1 cellular context compared by ENCODE assay signal in the genomic region with DNA sequence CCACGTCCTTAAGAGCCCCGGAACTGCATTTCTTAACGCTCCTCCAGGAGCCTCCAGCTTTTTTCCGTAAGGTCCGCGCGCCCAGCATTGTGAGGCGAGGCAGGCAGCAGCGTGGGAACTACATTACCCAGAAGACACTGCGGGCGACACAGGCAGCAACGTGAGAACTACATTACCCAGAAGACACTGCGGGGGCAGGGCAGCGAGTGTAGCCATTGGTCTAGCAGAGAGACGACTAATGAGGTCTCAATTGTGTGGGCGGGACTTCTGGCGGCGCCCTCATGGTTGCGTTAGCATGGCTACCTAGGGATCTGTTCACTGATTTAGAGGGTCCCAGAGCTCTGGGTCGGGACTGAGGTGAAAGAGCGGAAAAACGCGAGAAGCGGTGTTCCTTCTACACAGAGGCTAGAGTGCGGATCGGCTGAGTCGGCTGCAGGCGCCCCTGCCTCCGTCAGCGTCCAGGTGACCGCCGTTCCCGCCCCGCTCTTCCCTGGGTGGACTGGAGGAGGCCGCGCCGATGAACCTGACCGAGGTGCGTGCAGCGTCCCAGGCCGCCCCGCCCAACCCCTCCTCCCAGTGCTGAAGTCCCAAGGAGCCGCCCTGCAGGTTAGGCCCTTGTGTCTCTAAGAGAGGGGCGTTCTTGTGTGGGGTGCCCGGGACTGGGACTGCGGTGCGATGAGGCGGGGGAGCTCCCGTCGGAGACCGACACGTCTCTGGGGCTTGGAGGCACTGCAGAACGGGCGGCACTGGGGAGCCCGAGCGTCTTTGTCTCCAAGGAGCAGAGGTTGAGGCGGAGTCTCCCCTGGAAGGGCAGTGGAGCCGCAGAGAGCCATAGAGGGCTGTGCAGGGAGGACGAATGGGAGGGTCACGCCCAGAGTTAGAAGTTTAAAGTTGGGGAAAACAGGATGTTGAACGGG.
A peak's percentile ranks its signal among the peaks of the same experiment; 100 is the strongest.
TF ChIP-seq lines count a peak whose summit lies in the region.

TSS of gene ZNF749 (plus strand) at position 264 of the 917 bp plus-strand sequence. CDS start at position 518, 254 bp downstream.

TF ChIP-seq in HEK293, 187 proteins besides CTCF, POLR2A, EP300 and RAD21 (continued from another document and continues in another):
- no peak for TF ChIP-seq ZNF555 (tag by site-specific recombination; conservative IDR thresholded peaks at IDR 0.05)
- TF ChIP-seq, protein P1, sequence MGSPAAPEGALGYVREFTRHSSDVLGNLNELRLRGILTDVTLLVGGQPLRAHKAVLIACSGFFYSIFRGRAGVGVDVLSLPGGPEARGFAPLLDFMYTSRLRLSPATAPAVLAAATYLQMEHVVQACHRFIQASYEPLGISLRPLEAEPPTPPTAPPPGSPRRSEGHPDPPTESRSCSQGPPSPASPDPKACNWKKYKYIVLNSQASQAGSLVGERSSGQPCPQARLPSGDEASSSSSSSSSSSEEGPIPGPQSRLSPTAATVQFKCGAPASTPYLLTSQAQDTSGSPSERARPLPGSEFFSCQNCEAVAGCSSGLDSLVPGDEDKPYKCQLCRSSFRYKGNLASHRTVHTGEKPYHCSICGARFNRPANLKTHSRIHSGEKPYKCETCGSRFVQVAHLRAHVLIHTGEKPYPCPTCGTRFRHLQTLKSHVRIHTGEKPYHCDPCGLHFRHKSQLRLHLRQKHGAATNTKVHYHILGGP (tag by site-specific recombination; IDR thresholded peaks at IDR 0.05) = no peak
- no peak; the same call in 1 of the 2 replicates for TF ChIP-seq KLF16 (tag by site-specific recombination; IDR thresholded peaks at IDR 0.05)
- TF ChIP-seq, protein P2, sequence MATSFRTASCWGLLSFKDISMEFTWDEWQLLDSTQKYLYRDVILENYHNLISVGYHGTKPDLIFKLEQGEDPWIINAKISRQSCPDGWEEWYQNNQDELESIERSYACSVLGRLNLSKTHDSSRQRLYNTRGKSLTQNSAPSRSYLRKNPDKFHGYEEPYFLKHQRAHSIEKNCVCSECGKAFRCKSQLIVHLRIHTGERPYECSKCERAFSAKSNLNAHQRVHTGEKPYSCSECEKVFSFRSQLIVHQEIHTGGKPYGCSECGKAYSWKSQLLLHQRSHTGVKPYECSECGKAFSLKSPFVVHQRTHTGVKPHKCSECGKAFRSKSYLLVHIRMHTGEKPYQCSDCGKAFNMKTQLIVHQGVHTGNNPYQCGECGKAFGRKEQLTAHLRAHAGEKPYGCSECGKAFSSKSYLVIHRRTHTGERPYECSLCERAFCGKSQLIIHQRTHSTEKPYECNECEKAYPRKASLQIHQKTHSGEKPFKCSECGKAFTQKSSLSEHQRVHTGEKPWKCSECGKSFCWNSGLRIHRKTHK (tag by site-specific recombination; IDR thresholded peaks at IDR 0.05) = no peak
- no peak for TF ChIP-seq GLI4 (tag by site-specific recombination; IDR thresholded peaks at IDR 0.05)
- no peak for TF ChIP-seq HOXA7 (CRISPR knock-in tag; IDR thresholded peaks at IDR 0.05; ENCODE audit: borderline replicate concordance)
- no peak for TF ChIP-seq ZNF140 (tag by site-specific recombination; IDR thresholded peaks at IDR 0.05)
- no peak for TF ChIP-seq ZNF266 (tag by site-specific recombination; IDR thresholded peaks at IDR 0.05; ENCODE audit: low read depth)
- TF ChIP-seq, protein P3, sequence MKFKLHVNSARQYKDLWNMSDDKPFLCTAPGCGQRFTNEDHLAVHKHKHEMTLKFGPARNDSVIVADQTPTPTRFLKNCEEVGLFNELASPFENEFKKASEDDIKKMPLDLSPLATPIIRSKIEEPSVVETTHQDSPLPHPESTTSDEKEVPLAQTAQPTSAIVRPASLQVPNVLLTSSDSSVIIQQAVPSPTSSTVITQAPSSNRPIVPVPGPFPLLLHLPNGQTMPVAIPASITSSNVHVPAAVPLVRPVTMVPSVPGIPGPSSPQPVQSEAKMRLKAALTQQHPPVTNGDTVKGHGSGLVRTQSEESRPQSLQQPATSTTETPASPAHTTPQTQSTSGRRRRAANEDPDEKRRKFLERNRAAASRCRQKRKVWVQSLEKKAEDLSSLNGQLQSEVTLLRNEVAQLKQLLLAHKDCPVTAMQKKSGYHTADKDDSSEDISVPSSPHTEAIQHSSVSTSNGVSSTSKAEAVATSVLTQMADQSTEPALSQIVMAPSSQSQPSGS (tag by site-specific recombination; IDR thresholded peaks at IDR 0.05; ENCODE audit: low read depth) = no peak
- peak; percentile 50; the same call in 1 of the 2 replicates for TF ChIP-seq ZBTB21 (tag by site-specific recombination; IDR thresholded peaks at IDR 0.05)
- TF ChIP-seq ZEB2 (tag by site-specific recombination; IDR thresholded peaks at IDR 0.05) = peak; percentile 58; the same call in 1 of the 2 replicates
- TF ChIP-seq ZNF274 (IDR thresholded peaks at IDR 0.05; ENCODE audit: low read length) = no peak
- TF ChIP-seq ZNF274 (tag by site-specific recombination; IDR thresholded peaks at IDR 0.05; ENCODE audit: borderline replicate concordance) = no peak
- TF ChIP-seq, protein P4, sequence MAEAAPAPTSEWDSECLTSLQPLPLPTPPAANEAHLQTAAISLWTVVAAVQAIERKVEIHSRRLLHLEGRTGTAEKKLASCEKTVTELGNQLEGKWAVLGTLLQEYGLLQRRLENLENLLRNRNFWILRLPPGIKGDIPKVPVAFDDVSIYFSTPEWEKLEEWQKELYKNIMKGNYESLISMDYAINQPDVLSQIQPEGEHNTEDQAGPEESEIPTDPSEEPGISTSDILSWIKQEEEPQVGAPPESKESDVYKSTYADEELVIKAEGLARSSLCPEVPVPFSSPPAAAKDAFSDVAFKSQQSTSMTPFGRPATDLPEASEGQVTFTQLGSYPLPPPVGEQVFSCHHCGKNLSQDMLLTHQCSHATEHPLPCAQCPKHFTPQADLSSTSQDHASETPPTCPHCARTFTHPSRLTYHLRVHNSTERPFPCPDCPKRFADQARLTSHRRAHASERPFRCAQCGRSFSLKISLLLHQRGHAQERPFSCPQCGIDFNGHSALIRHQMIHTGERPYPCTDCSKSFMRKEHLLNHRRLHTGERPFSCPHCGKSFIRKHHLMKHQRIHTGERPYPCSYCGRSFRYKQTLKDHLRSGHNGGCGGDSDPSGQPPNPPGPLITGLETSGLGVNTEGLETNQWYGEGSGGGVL (tag by site-specific recombination; IDR thresholded peaks at IDR 0.05) = no peak
- TF ChIP-seq ZXDB (tag by site-specific recombination; IDR thresholded peaks at IDR 0.05) = peak; percentile 86
- peak; percentile 76; the same call in 1 of the 2 replicates for TF ChIP-seq ZNF501 (tag by site-specific recombination; IDR thresholded peaks at IDR 0.05)
- no peak for TF ChIP-seq ZNF510 (tag by site-specific recombination; IDR thresholded peaks at IDR 0.05; ENCODE audit: insufficient replicate concordance)
- no peak for TF ChIP-seq ZNF624 (tag by site-specific recombination; IDR thresholded peaks at IDR 0.05)
- TF ChIP-seq ZNF324 (tag by site-specific recombination; IDR thresholded peaks at IDR 0.05) = no peak
- TF ChIP-seq ZNF354C (tag by site-specific recombination; IDR thresholded peaks at IDR 0.05; ENCODE audit: borderline replicate concordance, low read depth) = no peak
- peak; percentile 80 for TF ChIP-seq ZFHX2 (tag by site-specific recombination; conservative IDR thresholded peaks at IDR 0.05)
- TF ChIP-seq OVOL3 (tag by site-specific recombination; IDR thresholded peaks at IDR 0.05) = no peak
- no peak; the same call in 1 of the 2 replicates for TF ChIP-seq ZNF610 (tag by site-specific recombination; IDR thresholded peaks at IDR 0.05; ENCODE audit: borderline replicate concordance)
- TF ChIP-seq ZFP37 (tag by site-specific recombination; IDR thresholded peaks at IDR 0.05) = peak; percentile 76; the same call in 1 of the 2 replicates
- TF ChIP-seq ZBTB1 (tag by site-specific recombination; IDR thresholded peaks at IDR 0.05) = no peak
- TF ChIP-seq ZNF112 (tag by site-specific recombination; IDR thresholded peaks at IDR 0.05) = no peak
- no peak for TF ChIP-seq TRIM28 (IDR thresholded peaks at IDR 0.05; ENCODE audit: borderline replicate concordance, low read length)
- TF ChIP-seq, protein P5, sequence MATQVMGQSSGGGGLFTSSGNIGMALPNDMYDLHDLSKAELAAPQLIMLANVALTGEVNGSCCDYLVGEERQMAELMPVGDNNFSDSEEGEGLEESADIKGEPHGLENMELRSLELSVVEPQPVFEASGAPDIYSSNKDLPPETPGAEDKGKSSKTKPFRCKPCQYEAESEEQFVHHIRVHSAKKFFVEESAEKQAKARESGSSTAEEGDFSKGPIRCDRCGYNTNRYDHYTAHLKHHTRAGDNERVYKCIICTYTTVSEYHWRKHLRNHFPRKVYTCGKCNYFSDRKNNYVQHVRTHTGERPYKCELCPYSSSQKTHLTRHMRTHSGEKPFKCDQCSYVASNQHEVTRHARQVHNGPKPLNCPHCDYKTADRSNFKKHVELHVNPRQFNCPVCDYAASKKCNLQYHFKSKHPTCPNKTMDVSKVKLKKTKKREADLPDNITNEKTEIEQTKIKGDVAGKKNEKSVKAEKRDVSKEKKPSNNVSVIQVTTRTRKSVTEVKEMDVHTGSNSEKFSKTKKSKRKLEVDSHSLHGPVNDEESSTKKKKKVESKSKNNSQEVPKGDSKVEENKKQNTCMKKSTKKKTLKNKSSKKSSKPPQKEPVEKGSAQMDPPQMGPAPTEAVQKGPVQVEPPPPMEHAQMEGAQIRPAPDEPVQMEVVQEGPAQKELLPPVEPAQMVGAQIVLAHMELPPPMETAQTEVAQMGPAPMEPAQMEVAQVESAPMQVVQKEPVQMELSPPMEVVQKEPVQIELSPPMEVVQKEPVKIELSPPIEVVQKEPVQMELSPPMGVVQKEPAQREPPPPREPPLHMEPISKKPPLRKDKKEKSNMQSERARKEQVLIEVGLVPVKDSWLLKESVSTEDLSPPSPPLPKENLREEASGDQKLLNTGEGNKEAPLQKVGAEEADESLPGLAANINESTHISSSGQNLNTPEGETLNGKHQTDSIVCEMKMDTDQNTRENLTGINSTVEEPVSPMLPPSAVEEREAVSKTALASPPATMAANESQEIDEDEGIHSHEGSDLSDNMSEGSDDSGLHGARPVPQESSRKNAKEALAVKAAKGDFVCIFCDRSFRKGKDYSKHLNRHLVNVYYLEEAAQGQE (tag by site-specific recombination; IDR thresholded peaks at IDR 0.05) = no peak
- TF ChIP-seq GFI1B (tag by site-specific recombination; IDR thresholded peaks at IDR 0.05) = no peak
- no peak for TF ChIP-seq ZNF596 (tag by site-specific recombination; IDR thresholded peaks at IDR 0.05)
- no peak for TF ChIP-seq ZNF404 (tag by site-specific recombination; IDR thresholded peaks at IDR 0.05)
- TF ChIP-seq ZNF791 (tag by site-specific recombination; IDR thresholded peaks at IDR 0.05) = no peak
- TF ChIP-seq YY1 (tag by site-specific recombination; IDR thresholded peaks at IDR 0.05) = peak; percentile 60; the same call in 1 of the 2 replicates
- TF ChIP-seq MZF1 (tag by site-specific recombination; IDR thresholded peaks at IDR 0.05; ENCODE audit: borderline replicate concordance) = no peak
- TF ChIP-seq ZNF626 (tag by site-specific recombination; IDR thresholded peaks at IDR 0.05) = no peak
- TF ChIP-seq SP2 (tag by site-specific recombination; IDR thresholded peaks at IDR 0.05) = peak; percentile 83
- TF ChIP-seq SP7 (tag by site-specific recombination; IDR thresholded peaks at IDR 0.05) = peak; percentile 61
- peak; percentile 88 for TF ChIP-seq YY2 (tag by site-specific recombination; IDR thresholded peaks at IDR 0.05)
- TF ChIP-seq ZNF701 (tag by site-specific recombination; IDR thresholded peaks at IDR 0.05) = no peak
- peak; percentile 63 for TF ChIP-seq EGR2 (tag by site-specific recombination; IDR thresholded peaks at IDR 0.05; ENCODE audit: low read depth)
- TF ChIP-seq, protein P6, sequence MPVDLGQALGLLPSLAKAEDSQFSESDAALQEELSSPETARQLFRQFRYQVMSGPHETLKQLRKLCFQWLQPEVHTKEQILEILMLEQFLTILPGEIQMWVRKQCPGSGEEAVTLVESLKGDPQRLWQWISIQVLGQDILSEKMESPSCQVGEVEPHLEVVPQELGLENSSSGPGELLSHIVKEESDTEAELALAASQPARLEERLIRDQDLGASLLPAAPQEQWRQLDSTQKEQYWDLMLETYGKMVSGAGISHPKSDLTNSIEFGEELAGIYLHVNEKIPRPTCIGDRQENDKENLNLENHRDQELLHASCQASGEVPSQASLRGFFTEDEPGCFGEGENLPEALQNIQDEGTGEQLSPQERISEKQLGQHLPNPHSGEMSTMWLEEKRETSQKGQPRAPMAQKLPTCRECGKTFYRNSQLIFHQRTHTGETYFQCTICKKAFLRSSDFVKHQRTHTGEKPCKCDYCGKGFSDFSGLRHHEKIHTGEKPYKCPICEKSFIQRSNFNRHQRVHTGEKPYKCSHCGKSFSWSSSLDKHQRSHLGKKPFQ (tag by site-specific recombination; IDR thresholded peaks at IDR 0.05) = no peak
- TF ChIP-seq ZFP3 (tag by site-specific recombination; IDR thresholded peaks at IDR 0.05; ENCODE audit: low read depth) = no peak
- TF ChIP-seq ZNF488 (tag by site-specific recombination; IDR thresholded peaks at IDR 0.05) = no peak
- peak; percentile 52; the same call in 1 of the 2 replicates for TF ChIP-seq ZNF394 (tag by site-specific recombination; IDR thresholded peaks at IDR 0.05; ENCODE audit: borderline replicate concordance)
- peak; percentile 74; the same call in 1 of the 2 replicates for TF ChIP-seq ZNF777 (tag by site-specific recombination; IDR thresholded peaks at IDR 0.05; ENCODE audit: borderline replicate concordance)
- TF ChIP-seq PATZ1 (tag by site-specific recombination; IDR thresholded peaks at IDR 0.05) = peak; percentile 48; the same call in 1 of the 2 replicates
- no peak for TF ChIP-seq ZNF768 (tag by site-specific recombination; IDR thresholded peaks at IDR 0.05)
- TF ChIP-seq ZNF169 (tag by site-specific recombination; IDR thresholded peaks at IDR 0.05) = no peak
- TF ChIP-seq ZSCAN30 (tag by site-specific recombination; IDR thresholded peaks at IDR 0.05) = peak; percentile 13; the same call in 1 of the 2 replicates
- no peak for TF ChIP-seq ZNF292 (tag by site-specific recombination; IDR thresholded peaks at IDR 0.05; ENCODE audit: borderline replicate concordance, low read depth)
- TF ChIP-seq WT1 (tag by site-specific recombination; IDR thresholded peaks at IDR 0.05) = no peak
- TF ChIP-seq ZNF830 (tag by site-specific recombination; IDR thresholded peaks at IDR 0.05; ENCODE audit: low read depth) = no peak
